In the genomic region with DNA sequence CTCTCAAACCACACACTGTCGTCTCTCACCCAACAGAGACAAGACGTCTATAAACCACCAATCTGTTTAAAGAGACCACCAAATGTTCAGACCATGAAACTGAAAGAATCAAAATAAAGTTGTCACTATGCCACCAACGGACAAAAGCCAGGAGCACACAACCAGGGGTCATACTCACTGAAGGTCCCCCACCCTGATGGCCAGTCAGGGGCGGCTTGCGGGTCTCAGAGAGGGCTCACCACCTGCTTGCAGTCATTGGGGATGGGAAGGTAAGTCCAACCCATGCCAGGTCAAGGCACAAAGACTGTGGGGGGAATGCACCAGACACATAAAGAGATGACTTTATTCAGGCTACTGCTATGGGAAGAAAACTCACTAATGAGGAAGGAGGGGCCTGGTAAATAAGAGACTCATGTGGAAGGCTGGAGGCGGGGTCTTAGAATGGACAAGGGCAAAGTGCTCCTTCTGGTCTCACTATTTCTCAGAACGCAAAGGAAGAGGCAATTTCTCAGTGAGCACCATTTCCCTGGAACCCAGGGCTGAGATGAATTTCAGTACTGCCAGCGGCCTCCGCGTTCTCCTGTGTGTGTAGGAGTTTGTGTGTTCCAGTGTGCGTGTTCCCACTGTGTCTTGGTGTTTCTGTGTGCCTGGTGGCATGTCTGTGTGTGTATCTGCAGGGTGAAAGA, we compare ENCODE assay signal across 3 cellular contexts.
A peak's percentile ranks its signal among the peaks of the same experiment; 100 is the strongest.
TF ChIP-seq lines count a peak whose summit lies in the region.

No MANE protein-coding gene starts in this region.

TF ChIP-seq in IMR-90, 13 proteins besides CTCF, POLR2A, EP300 and RAD21:
- TF ChIP-seq NFE2L2 (IDR thresholded peaks at IDR 0.05; ENCODE audit: low read depth, low read length) (no peak), MXI1 (IDR thresholded peaks at IDR 0.05; ENCODE audit: borderline replicate concordance, low read depth, low read length) (no peak), CHD1 (IDR thresholded peaks at IDR 0.05; ENCODE audit: low read depth, low read length) (no peak), MAZ (IDR thresholded peaks at IDR 0.05; ENCODE audit: borderline replicate concordance, low read depth, low read length) (no peak), BHLHE40 (IDR thresholded peaks at IDR 0.05; ENCODE audit: low read depth, low read length) (no peak), FOS (IDR thresholded peaks at IDR 0.05; ENCODE audit: low read depth, low read length) (no peak), RFX5 (IDR thresholded peaks at IDR 0.05; ENCODE audit: low read depth, low read length) (no peak), CEBPB (IDR thresholded peaks at IDR 0.05; ENCODE audit: low read depth, low read length) (no peak)
- TF ChIP-seq, protein P1, sequence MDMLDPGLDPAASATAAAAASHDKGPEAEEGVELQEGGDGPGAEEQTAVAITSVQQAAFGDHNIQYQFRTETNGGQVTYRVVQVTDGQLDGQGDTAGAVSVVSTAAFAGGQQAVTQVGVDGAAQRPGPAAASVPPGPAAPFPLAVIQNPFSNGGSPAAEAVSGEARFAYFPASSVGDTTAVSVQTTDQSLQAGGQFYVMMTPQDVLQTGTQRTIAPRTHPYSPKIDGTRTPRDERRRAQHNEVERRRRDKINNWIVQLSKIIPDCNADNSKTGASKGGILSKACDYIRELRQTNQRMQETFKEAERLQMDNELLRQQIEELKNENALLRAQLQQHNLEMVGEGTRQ (IDR thresholded peaks at IDR 0.05; ENCODE audit: low read depth, low read length): no peak
- TF ChIP-seq, protein P2, sequence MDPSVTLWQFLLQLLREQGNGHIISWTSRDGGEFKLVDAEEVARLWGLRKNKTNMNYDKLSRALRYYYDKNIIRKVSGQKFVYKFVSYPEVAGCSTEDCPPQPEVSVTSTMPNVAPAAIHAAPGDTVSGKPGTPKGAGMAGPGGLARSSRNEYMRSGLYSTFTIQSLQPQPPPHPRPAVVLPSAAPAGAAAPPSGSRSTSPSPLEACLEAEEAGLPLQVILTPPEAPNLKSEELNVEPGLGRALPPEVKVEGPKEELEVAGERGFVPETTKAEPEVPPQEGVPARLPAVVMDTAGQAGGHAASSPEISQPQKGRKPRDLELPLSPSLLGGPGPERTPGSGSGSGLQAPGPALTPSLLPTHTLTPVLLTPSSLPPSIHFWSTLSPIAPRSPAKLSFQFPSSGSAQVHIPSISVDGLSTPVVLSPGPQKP (IDR thresholded peaks at IDR 0.05; ENCODE audit: borderline replicate concordance, low read depth, low read length): no peak
TF ChIP-seq in IMR-90: peak in this region for 0.

TF ChIP-seq in K562, 482 proteins besides CTCF, POLR2A, EP300 and RAD21 (continues in another document):
- TF ChIP-seq, protein P3, sequence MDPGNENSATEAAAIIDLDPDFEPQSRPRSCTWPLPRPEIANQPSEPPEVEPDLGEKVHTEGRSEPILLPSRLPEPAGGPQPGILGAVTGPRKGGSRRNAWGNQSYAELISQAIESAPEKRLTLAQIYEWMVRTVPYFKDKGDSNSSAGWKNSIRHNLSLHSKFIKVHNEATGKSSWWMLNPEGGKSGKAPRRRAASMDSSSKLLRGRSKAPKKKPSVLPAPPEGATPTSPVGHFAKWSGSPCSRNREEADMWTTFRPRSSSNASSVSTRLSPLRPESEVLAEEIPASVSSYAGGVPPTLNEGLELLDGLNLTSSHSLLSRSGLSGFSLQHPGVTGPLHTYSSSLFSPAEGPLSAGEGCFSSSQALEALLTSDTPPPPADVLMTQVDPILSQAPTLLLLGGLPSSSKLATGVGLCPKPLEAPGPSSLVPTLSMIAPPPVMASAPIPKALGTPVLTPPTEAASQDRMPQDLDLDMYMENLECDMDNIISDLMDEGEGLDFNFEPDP (CRISPR knock-in tag; IDR thresholded peaks at IDR 0.05): no peak
- TF ChIP-seq ZNF699 (CRISPR knock-in tag; IDR thresholded peaks at IDR 0.05; ENCODE audit: insufficient replicate concordance) (no peak), PCBP2 (IDR thresholded peaks at IDR 0.05; ENCODE audit: low read depth, low read length, poor library complexity, severe bottlenecking) (no peak), GATAD2B (IDR thresholded peaks at IDR 0.05; ENCODE audit: borderline replicate concordance) (no peak), SETDB1 (IDR thresholded peaks at IDR 0.05; ENCODE audit: low read length) (no peak), CBX3 (IDR thresholded peaks at IDR 0.05; ENCODE audit: borderline replicate concordance in 1 of 2, low read length in 2 of 2) (no peak), CXXC5 (CRISPR knock-in tag; IDR thresholded peaks at IDR 0.05) (no peak), RB1 (IDR thresholded peaks at IDR 0.05; ENCODE audit: low read depth) (no peak), MED1 (CRISPR knock-in tag; IDR thresholded peaks at IDR 0.05; ENCODE audit: borderline replicate concordance) (0 out of 2 replicates have a peak, but pooled peaks have one; percentile 81), SRSF9 (IDR thresholded peaks at IDR 0.05; ENCODE audit: borderline replicate concordance, low read depth, low read length) (no peak), SRSF3 (IDR thresholded peaks at IDR 0.05; ENCODE audit: insufficient read depth, low read length) (no peak), CCNT2 (IDR thresholded peaks at IDR 0.05; ENCODE audit: borderline replicate concordance, extremely low read depth, insufficient read length, low read depth, low read length) (no peak), MEF2A (IDR thresholded peaks at IDR 0.05; ENCODE audit: control insufficient read depth, low read depth, low read length) (no peak), MCM5 (IDR thresholded peaks at IDR 0.05; ENCODE audit: low read depth) (no peak), TFAP4 (CRISPR knock-in tag; IDR thresholded peaks at IDR 0.05; ENCODE audit: borderline replicate concordance) (peak; percentile 4; the same call in 1 of the 2 replicates), TAF7 (tag; IDR thresholded peaks at IDR 0.05) (0 out of 2 replicates have a peak, but pooled peaks have one; percentile 22), ZNF217 (CRISPR knock-in tag; IDR thresholded peaks at IDR 0.05) (no peak), FOXA3 (CRISPR knock-in tag; conservative IDR thresholded peaks at IDR 0.05 in 1 of 2, IDR thresholded peaks at IDR 0.05 in 1 of 2) (peak in 1 of 2 experiments; percentile 56; a peak in 1 of 4 replicates), ZSCAN29 (IDR thresholded peaks at IDR 0.05) (no peak), ZNF24 (IDR thresholded peaks at IDR 0.05) (no peak)
- TF ChIP-seq, protein P4, sequence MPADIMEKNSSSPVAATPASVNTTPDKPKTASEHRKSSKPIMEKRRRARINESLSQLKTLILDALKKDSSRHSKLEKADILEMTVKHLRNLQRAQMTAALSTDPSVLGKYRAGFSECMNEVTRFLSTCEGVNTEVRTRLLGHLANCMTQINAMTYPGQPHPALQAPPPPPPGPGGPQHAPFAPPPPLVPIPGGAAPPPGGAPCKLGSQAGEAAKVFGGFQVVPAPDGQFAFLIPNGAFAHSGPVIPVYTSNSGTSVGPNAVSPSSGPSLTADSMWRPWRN (IDR thresholded peaks at IDR 0.05; ENCODE audit: low read depth): no peak

TF ChIP-seq in WTC11, 78 proteins besides CTCF, POLR2A, EP300 and RAD21:
- TF ChIP-seq, protein P5, sequence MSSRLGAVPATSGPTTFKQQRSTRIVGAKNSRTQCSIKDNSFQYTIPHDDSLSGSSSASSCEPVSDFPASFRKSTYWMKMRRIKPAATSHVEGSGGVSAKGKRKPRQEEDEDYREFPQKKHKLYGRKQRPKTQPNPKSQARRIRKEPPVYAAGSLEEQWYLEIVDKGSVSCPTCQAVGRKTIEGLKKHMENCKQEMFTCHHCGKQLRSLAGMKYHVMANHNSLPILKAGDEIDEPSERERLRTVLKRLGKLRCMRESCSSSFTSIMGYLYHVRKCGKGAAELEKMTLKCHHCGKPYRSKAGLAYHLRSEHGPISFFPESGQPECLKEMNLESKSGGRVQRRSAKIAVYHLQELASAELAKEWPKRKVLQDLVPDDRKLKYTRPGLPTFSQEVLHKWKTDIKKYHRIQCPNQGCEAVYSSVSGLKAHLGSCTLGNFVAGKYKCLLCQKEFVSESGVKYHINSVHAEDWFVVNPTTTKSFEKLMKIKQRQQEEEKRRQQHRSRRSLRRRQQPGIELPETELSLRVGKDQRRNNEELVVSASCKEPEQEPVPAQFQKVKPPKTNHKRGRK (CRISPR knock-in tag; IDR thresholded peaks at IDR 0.05; ENCODE audit: borderline replicate concordance): no peak
